ENCODE assay signal across 19 cellular contexts in genomic region chr20:18322551-18322950, GRCh38.
"Had no signal": no experiment of that assay in that cellular context is flagged by ENCODE, and none has a peak within 500 bp of the region (broad histone marks: within the 10 kb centered on the region; RNA-seq: fewer than 3 reads in every experiment).

No MANE protein-coding gene starts in this region.

- DNase-seq: effector memory CD4-positive, alpha-beta T cell; erythroblast; foreskin keratinocyte; kidney; left cardiac atrium; left ventricle myocardium superior; mesenchymal stem cell; midbrain; occipital lobe; pancreas; right cardiac atrium; stimulated activated CD4-positive, alpha-beta T cell treated with anti-CD3 and anti-CD28 coated beads, Interleukin-2, amount 100 ng/mL, for 48 hours; testis; transverse colon had no signal

- H3K9me3 ChIP-seq: pancreas, testis had no signal

- ATAC-seq: foreskin keratinocyte; left cardiac atrium; left ventricle myocardium superior; natural killer cell treated with Interleukin-12 subunit alpha and Interleukin-12 subunit beta and Interleukin-15 and Interleukin-18, amount 100 ng/mL, for 72 hours; pancreas; right cardiac atrium had no signal

- H3K9me3 Mint-ChIP-seq: natural killer cell treated with Interleukin-12 subunit alpha and Interleukin-12 subunit beta and Interleukin-15 and Interleukin-18, amount 100 ng/mL, for 72 hours; stimulated activated naive CD8-positive, alpha-beta T cell treated with anti-CD3 and anti-CD28 coated beads, Interleukin-15, Interleukin-2, amounts not matched to agents 100 ng/mL and 50 ng/mL, for 24 hours had no signal

- H3K27ac Mint-ChIP-seq: natural killer cell treated with Interleukin-12 subunit alpha and Interleukin-12 subunit beta and Interleukin-15 and Interleukin-18, amount 100 ng/mL, for 72 hours; progenitor cell of endocrine pancreas; stimulated activated naive CD8-positive, alpha-beta T cell treated with anti-CD3 and anti-CD28 coated beads, Interleukin-15, Interleukin-2, amounts not matched to agents 100 ng/mL and 50 ng/mL, for 24 hours had no signal

- H3K4me2 ChIP-seq: smooth muscle cell had no signal

- H3K27me3 Mint-ChIP-seq: natural killer cell treated with Interleukin-12 subunit alpha and Interleukin-12 subunit beta and Interleukin-15 and Interleukin-18, amount 100 ng/mL, for 72 hours; progenitor cell of endocrine pancreas; stimulated activated naive CD8-positive, alpha-beta T cell treated with anti-CD3 and anti-CD28 coated beads, Interleukin-15, Interleukin-2, amounts not matched to agents 100 ng/mL and 50 ng/mL, for 24 hours had no signal

- H3K27ac ChIP-seq: foreskin keratinocyte, pancreas, testis, transverse colon had no signal

- H3K36me3 ChIP-seq: pancreas, transverse colon had no signal

- H3K4me3 Mint-ChIP-seq: natural killer cell treated with Interleukin-12 subunit alpha and Interleukin-12 subunit beta and Interleukin-15 and Interleukin-18, amount 100 ng/mL, for 72 hours; stimulated activated naive CD8-positive, alpha-beta T cell treated with anti-CD3 and anti-CD28 coated beads, Interleukin-15, Interleukin-2, amounts not matched to agents 100 ng/mL and 50 ng/mL, for 24 hours had no signal

- H3K4me3 ChIP-seq: lung, pancreas, smooth muscle cell, testis, transverse colon had no signal

- H3K27me3 ChIP-seq: foreskin keratinocyte, pancreas, testis, transverse colon had no signal

- H3K4me1 ChIP-seq: foreskin keratinocyte, pancreas, testis, transverse colon had no signal
